27 cellular contexts compared by ENCODE assay signal in the genomic region with DNA sequence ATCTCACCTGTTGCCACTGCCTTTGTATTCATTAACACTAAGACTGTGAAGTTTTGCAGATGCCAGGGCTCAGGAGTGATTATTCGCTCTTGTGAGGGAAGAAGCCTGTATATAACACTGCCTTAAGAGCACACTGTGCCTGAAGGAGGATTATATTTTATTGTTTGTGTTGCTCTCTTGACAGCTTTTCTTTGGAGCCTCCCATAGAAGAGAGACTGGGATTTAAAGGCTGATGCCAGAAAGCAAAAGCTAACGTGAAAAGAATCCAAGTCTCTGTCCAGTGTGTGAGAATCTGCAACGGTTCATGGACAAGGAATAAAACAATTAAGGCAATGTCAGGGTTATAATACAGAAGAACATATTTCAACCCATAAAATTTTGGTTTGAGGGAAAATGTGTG.
DNase-seq lines count a peak whose midpoint lies in the region; ATAC-seq and TF ChIP-seq lines count a peak whose summit lies in the region.
"Had no signal": no experiment of that assay in that cellular context is flagged by ENCODE, and none has a peak within 500 bp of the region (broad histone marks: within the 10 kb centered on the region; RNA-seq: fewer than 3 reads in every experiment).

No MANE protein-coding gene starts in this region.

- WGBS in esophagus squamous epithelium, 2 donors, result 22 to 35% methylated on average over 3 of the region's 3 CpGs
- no CpG with 5 or more reads among the region's 3 CpGs for WGBS in mesendoderm (ENCODE audit: extremely low coverage, insufficient coverage, low lambda C conversion rate)

- TF ChIP-seq CTCF in esophagus squamous epithelium (IDR thresholded peaks at IDR 0.05) (no peak), GM10248 (IDR thresholded peaks at IDR 0.05; ENCODE audit: control extremely low read depth, extremely low read depth, low read depth, missing control alignments) (no peak)

- H3K27ac ChIP-seq in esophagus squamous epithelium (peak overlapping the region in 3 of 4 donors; percentile 7 to 51 (median 24)), mesendoderm (ENCODE audit: low read depth, low read length) (no peak overlapping the region), skeletal muscle tissue (ENCODE audit: low read depth, low read length) (peak overlapping the region; percentile 68)
- H3K27ac ChIP-seq: foreskin keratinocyte, parathyroid adenoma, right lobe of liver, upper lobe of right lung had no signal

- H3K36me3 ChIP-seq in HAP-1 (replicated peaks) (no peaks in the 10 kb centered on the region), esophagus squamous epithelium (no peaks in the 10 kb centered on the region), mesendoderm (ENCODE audit: control insufficient read depth, insufficient read depth, low read length) (no peaks in the 10 kb centered on the region), skeletal muscle tissue (ENCODE audit: control insufficient read depth in 3 of 3, insufficient read depth in 3 of 3, low read length in 3 of 3) (no peaks in the 10 kb centered on the region)
- H3K36me3 ChIP-seq: Peyer's patch, upper lobe of right lung had no signal

- no peaks in the 10 kb centered on the region for H3K79me1 ChIP-seq in mesendoderm (ENCODE audit: low read length)

- H3K23ac ChIP-seq in mesendoderm (ENCODE audit: low read length), result no peak overlapping the region

- H3K9me3 ChIP-seq in HAP-1 (no peaks in the 10 kb centered on the region), esophagus squamous epithelium (no peaks in the 10 kb centered on the region), skeletal muscle tissue (ENCODE audit: control insufficient read depth in 3 of 3, low read length in 3 of 3) (no peaks in the 10 kb centered on the region)
- H3K9me3 ChIP-seq: Peyer's patch, right lobe of liver, upper lobe of right lung had no signal

- H4K5ac ChIP-seq in mesendoderm (ENCODE audit: low read length), result no peak overlapping the region

- no peak for TF ChIP-seq POLR2A in esophagus squamous epithelium (IDR thresholded peaks at IDR 0.05)

- H2AK5ac ChIP-seq in mesendoderm (ENCODE audit: low read length), result no peak overlapping the region

- POLR2A ChIA-PET in GM10248 (lab: Yijun Ruan, JAX), result no interaction called here

- H3K18ac ChIP-seq in mesendoderm (ENCODE audit: low read length), result no peak overlapping the region

- H3K4me1 ChIP-seq in HAP-1 (peaks cover 4% of the 10 kb centered on the region), esophagus squamous epithelium (peaks cover 4 to 45% (median 7%) of the 10 kb centered on the region in 3 donors), mesendoderm (ENCODE audit: control insufficient read depth, low read depth, low read length) (no peaks in the 10 kb centered on the region), skeletal muscle tissue (ENCODE audit: control insufficient read depth in 3 of 3, insufficient read depth in 3 of 3, low read length in 3 of 3) (peaks cover 23 to 43% (median 33%) of the 10 kb centered on the region in 3 donors)
- H3K4me1 ChIP-seq: foreskin keratinocyte, right lobe of liver had no signal

- H4K8ac ChIP-seq in mesendoderm (ENCODE audit: low read depth, low read length), result no peak overlapping the region

- H3K27me3 ChIP-seq in HAP-1 (ENCODE audit: low read depth) (no peaks in the 10 kb centered on the region), esophagus squamous epithelium (no peaks in the 10 kb centered on the region), mesendoderm (ENCODE audit: insufficient read depth, low read length, poor library complexity) (no peaks in the 10 kb centered on the region), skeletal muscle tissue (ENCODE audit: control insufficient read depth in 3 of 3, insufficient read depth in 3 of 3, low read length in 3 of 3) (no peaks in the 10 kb centered on the region)
- H3K27me3 ChIP-seq: foreskin keratinocyte, Peyer's patch, right lobe of liver, upper lobe of right lung had no signal

- intact Hi-C loops in esophagus squamous epithelium (cut with DNase I), result no loop called here

- no peak overlapping the region for H2BK120ac ChIP-seq in mesendoderm (ENCODE audit: low read depth, low read length)

- peak; percentile 10 to 55 for DNase-seq in HAP-1 (ENCODE audit: low spot score in 2 of 2)
- no peak for DNase-seq in esophagus squamous epithelium (lab: John Stamatoyannopoulos, UW)
- DNase-seq in mesendoderm, result peak; percentile 30
- no peak for DNase-seq in GOT3 (lab: John Stamatoyannopoulos, UW)
- no peak for DNase-seq in GM10248 (ENCODE audit: extremely low spot score)
- DNase-seq: activated CD4-positive, alpha-beta memory T cell treated with anti-CD3 and anti-CD28 coated beads, Interleukin-2, amount 10 ng/mL, durations not matched to agents 7 days and 5 days; activated CD4-positive, alpha-beta T cell treated with anti-CD3 and anti-CD28 coated beads for 1 hour; activated CD8-positive, alpha-beta memory T cell treated with anti-CD3 and anti-CD28 coated beads, Interleukin-2, amount 50 U/mL, for 4 hours; AML-193; amygdala; Calu3; CD4-positive, CD25-positive, alpha-beta regulatory T cell; DMS79; effector CD8-positive, alpha-beta T cell; NCI-H146; NCI-H226; NCI-H69; Peyer's patch; right lobe of liver; SIG-M5; stimulated activated CD4-positive, alpha-beta T cell treated with anti-CD3 and anti-CD28 coated beads, Interleukin-4, amount 100 ng/mL, for 24 hours; upper lobe of right lung had no signal

- H3K79me2 ChIP-seq in mesendoderm (ENCODE audit: control insufficient read depth, insufficient read depth, low read length), result no peaks in the 10 kb centered on the region
- H3K79me2 ChIP-seq: parathyroid adenoma had no signal

- no peak overlapping the region for H3K4ac ChIP-seq in mesendoderm (ENCODE audit: low read depth, low read length)

- H3K56ac ChIP-seq in mesendoderm (ENCODE audit: low read length), result no peak overlapping the region

- in situ Hi-C loops in HAP-1 (cut with MboI; ENCODE audit: low sequenced_read_pairs), result no loop called here

- CTCF ChIA-PET in GM10248 (lab: Yijun Ruan, JAX), result interaction anchor here (1.0 kb wide), 1 partner anchor 14 kb away, joined by 3 read pairs; no protein-coding TSS in a partner anchor

- H3K4me2 ChIP-seq in mesendoderm (ENCODE audit: low read length), result no peak overlapping the region

- no peak overlapping the region for H2BK15ac ChIP-seq in mesendoderm (replicated peaks; ENCODE audit: low read depth)

- no peak overlapping the region for H3K9ac ChIP-seq in mesendoderm (ENCODE audit: low read length)
- H3K9ac ChIP-seq in skeletal muscle tissue (ENCODE audit: low read depth in 1 of 3, low read length in 3 of 3), result no peak overlapping the region
- H3K9ac ChIP-seq: parathyroid adenoma had no signal

- H3K4me3 ChIP-seq in HAP-1 (no peak overlapping the region), esophagus squamous epithelium (no peak overlapping the region), mesendoderm (ENCODE audit: low read length) (no peak overlapping the region), skeletal muscle tissue (ENCODE audit: low read length in 3 of 3) (no peak overlapping the region)
- H3K4me3 ChIP-seq: lung, Peyer's patch, right lobe of liver, upper lobe of right lung had no signal

- ATAC-seq in GM18868 (IDR thresholded peaks at IDR 0.05; ENCODE audit: unreplicated experiment), result no peak
- ATAC-seq: foreskin keratinocyte, right lobe of liver, upper lobe of right lung had no signal

- H2BK5ac ChIP-seq in mesendoderm (ENCODE audit: low read length), result no peak overlapping the region

Comparison
In these comparisons a context has a peak if more than half of its experiments do, and no peak if none do; other contexts are left out.
1. DNase-seq: peak in HAP-1 (2 of 2) and mesendoderm (single experiment); none in esophagus squamous epithelium (single experiment), GOT3 (single experiment) and GM10248 (single experiment).